28 cellular contexts compared by ENCODE assay signal in the genomic region with DNA sequence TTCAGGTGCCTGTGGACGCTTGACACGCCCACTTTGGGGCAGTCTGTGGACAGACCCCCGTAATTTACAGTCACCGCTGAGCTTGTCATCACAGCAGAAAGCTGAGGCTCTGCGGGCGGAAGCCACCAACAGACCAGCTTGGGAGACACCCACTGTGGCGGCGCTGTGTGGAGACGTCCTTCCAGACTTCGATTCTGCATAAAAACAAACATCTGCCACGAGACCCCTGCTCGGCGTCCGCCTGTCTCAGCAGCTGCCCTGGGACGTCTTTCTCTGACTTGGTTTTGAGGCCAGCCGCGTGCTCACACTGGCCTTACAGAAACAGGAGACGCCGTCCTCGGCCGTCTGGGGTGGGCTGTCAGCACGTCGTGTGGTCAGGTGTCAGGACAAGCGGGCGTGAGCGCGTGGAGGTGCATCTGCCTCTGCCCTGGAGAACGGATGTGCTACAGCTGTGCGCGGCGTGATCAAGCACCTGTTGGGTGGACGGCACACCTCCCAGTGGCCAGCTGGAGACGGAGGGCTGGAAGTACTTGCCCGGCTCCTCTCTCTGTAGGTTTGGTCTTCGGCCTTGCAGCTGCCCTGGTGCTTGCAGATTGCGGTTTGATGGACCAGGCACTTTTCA. TPM values are rescaled to one million over a fixed set of nuclear protein-coding genes. Genes with fewer than 3 reads are reported as not detected.
DNase-seq lines count a peak whose midpoint lies in the region; ATAC-seq and TF ChIP-seq lines count a peak whose summit lies in the region.
"Had no signal": no experiment of that assay in that cellular context is flagged by ENCODE, and none has a peak within 500 bp of the region (broad histone marks: within the 10 kb centered on the region; RNA-seq: fewer than 3 reads in every experiment).

No MANE protein-coding gene starts in this region.

- ATAC-seq in activated naive CD8-positive, alpha-beta T cell treated with anti-CD3 and anti-CD28 coated beads, Interleukin-2, amount 10 ng/mL, durations not matched to agents 7 days and 5 days (ENCODE audit: low read depth): no peak
- no peak for ATAC-seq in activated CD4-positive, CD25-positive, alpha-beta regulatory T cell treated with anti-CD3 and anti-CD28 coated beads, Interleukin-2, amount 50 U/mL, for 24 hours
- no peak for ATAC-seq in foreskin keratinocyte
- ATAC-seq: PC-3 had no signal

- H4K20me1 ChIP-seq in osteoblast (ENCODE audit: insufficient read depth, low read length): no peaks in the 10 kb centered on the region

- TF ChIP-seq CTCF in osteoblast (IDR thresholded peaks at IDR 0.05; ENCODE audit: extremely low read depth, low read depth, low read length): no peak
- TF ChIP-seq CTCF in vagina (IDR thresholded peaks at IDR 0.05): no peak
- no peak for TF ChIP-seq CTCF in nephron progenitor cell (IDR thresholded peaks at IDR 0.05)
- no peak for TF ChIP-seq CTCF in foreskin keratinocyte (conservative IDR thresholded peaks at IDR 0.05)

- H3K9me3 Mint-ChIP-seq in activated naive CD8-positive, alpha-beta T cell treated with anti-CD3 and anti-CD28 coated beads, Interleukin-2, amount 10 ng/mL, durations not matched to agents 7 days and 5 days: peaks cover 11% of the 10 kb centered on the region
- H3K9me3 Mint-ChIP-seq in activated naive CD8-positive, alpha-beta T cell treated with anti-CD3 and anti-CD28 coated beads for 36 hours: peaks cover 2% of the 10 kb centered on the region
- H3K9me3 Mint-ChIP-seq in nephron progenitor cell: no peaks in the 10 kb centered on the region

- H2AFZ ChIP-seq in osteoblast (ENCODE audit: low read length): no peak overlapping the region

- H3K4me3 ChIP-seq in osteoblast (ENCODE audit: insufficient read depth, low read length) (no peak overlapping the region), vagina (no peak overlapping the region)
- H3K4me3 ChIP-seq: SJSA1 had no signal

- POLR2A ChIA-PET in activated naive CD8-positive, alpha-beta T cell treated with anti-CD3 and anti-CD28 coated beads, Interleukin-2, amount 10 ng/mL, durations not matched to agents 7 days and 5 days (lab: Charles Lee): no interaction called here

- no peak overlapping the region for H3K4me3 Mint-ChIP-seq in activated naive CD8-positive, alpha-beta T cell treated with anti-CD3 and anti-CD28 coated beads, Interleukin-2, amount 10 ng/mL, durations not matched to agents 7 days and 5 days
- no peak overlapping the region for H3K4me3 Mint-ChIP-seq in activated naive CD8-positive, alpha-beta T cell treated with anti-CD3 and anti-CD28 coated beads for 36 hours
- no peak overlapping the region for H3K4me3 Mint-ChIP-seq in nephron progenitor cell
- H3K4me3 Mint-ChIP-seq: CD14-positive monocyte; CD8-positive, alpha-beta memory T cell had no signal

- H3K36me3 ChIP-seq in osteoblast (ENCODE audit: insufficient read depth, low read length) (peaks cover 31% of the 10 kb centered on the region), vagina (peaks cover 0 to 57% of the 10 kb centered on the region in 2 donors)

- H3K9me3 ChIP-seq in osteoblast (ENCODE audit: low read depth, low read length): no peaks in the 10 kb centered on the region
- no peaks in the 10 kb centered on the region for H3K9me3 ChIP-seq in vagina
- H3K9me3 ChIP-seq: BE2C, SJSA1 had no signal

- TF ChIP-seq POLR2A in vagina (IDR thresholded peaks at IDR 0.05): no peak

- peaks cover 55% of the 10 kb centered on the region for H3K36me3 Mint-ChIP-seq in activated naive CD8-positive, alpha-beta T cell treated with anti-CD3 and anti-CD28 coated beads, Interleukin-2, amount 10 ng/mL, durations not matched to agents 7 days and 5 days
- peaks cover 45% of the 10 kb centered on the region for H3K36me3 Mint-ChIP-seq in activated naive CD8-positive, alpha-beta T cell treated with anti-CD3 and anti-CD28 coated beads for 36 hours
- H3K36me3 Mint-ChIP-seq in nephron progenitor cell (ENCODE audit: low read depth): peaks cover 17% of the 10 kb centered on the region

- no peaks in the 10 kb centered on the region for H3K27me3 Mint-ChIP-seq in activated naive CD8-positive, alpha-beta T cell treated with anti-CD3 and anti-CD28 coated beads, Interleukin-2, amount 10 ng/mL, durations not matched to agents 7 days and 5 days
- H3K27me3 Mint-ChIP-seq in activated naive CD8-positive, alpha-beta T cell treated with anti-CD3 and anti-CD28 coated beads for 36 hours: no peaks in the 10 kb centered on the region
- no peaks in the 10 kb centered on the region for H3K27me3 Mint-ChIP-seq in nephron progenitor cell (ENCODE audit: low read depth, poor library complexity)
- H3K27me3 Mint-ChIP-seq: CD8-positive, alpha-beta memory T cell had no signal

- DNase-seq in activated naive CD8-positive, alpha-beta T cell treated with anti-CD3 and anti-CD28 coated beads, Interleukin-2, amount 10 ng/mL, durations not matched to agents 7 days and 5 days: peak; percentile 20
- DNase-seq in activated naive CD8-positive, alpha-beta T cell treated with anti-CD3 and anti-CD28 coated beads for 36 hours: no peak
- DNase-seq in islet precursor cell (peak; percentile 46), osteoblast (ENCODE audit: insufficient read length, low spot score, missing footprints) (peak; percentile 76), vagina (ENCODE audit: extremely low spot score in 2 of 2) (peak; percentile 43 to 60), nephron progenitor cell (no peak), foreskin keratinocyte (no peak)
- DNase-seq: 8988T; ACHN; BE2C; CD8-positive, alpha-beta memory T cell; DMS 273 treated with DMSO at 0.1 percent for 48 hours; DMS79; GF-D8; H7; KBM-7; MV-4-11; NCI-H1105 treated with DMSO at 0.1 percent for 48 hours; NCI-H2029; NCI-H446; NCI-H524 treated with DMSO at 0.1 percent for 48 hours; NCI-H774; PC-3 had no signal

- H3K27me3 ChIP-seq in osteoblast (ENCODE audit: insufficient read depth, low read length) (no peaks in the 10 kb centered on the region), vagina (no peaks in the 10 kb centered on the region), foreskin keratinocyte (no peaks in the 10 kb centered on the region)
- H3K27me3 ChIP-seq: BE2C, SJSA1 had no signal

- no peaks in the 10 kb centered on the region for H3K4me1 ChIP-seq in osteoblast (ENCODE audit: insufficient read depth, low read length)
- H3K4me1 ChIP-seq in vagina: no peaks in the 10 kb centered on the region
- H3K4me1 ChIP-seq in foreskin keratinocyte: no peaks in the 10 kb centered on the region
- H3K4me1 ChIP-seq: BE2C, SJSA1 had no signal

- H3K27ac Mint-ChIP-seq in activated naive CD8-positive, alpha-beta T cell treated with anti-CD3 and anti-CD28 coated beads, Interleukin-2, amount 10 ng/mL, durations not matched to agents 7 days and 5 days: no peak overlapping the region
- no peak overlapping the region for H3K27ac Mint-ChIP-seq in activated naive CD8-positive, alpha-beta T cell treated with anti-CD3 and anti-CD28 coated beads for 36 hours
- H3K27ac Mint-ChIP-seq in nephron progenitor cell: no peak overlapping the region
- H3K27ac Mint-ChIP-seq: CD14-positive monocyte; CD8-positive, alpha-beta memory T cell had no signal

- intact Hi-C loops in vagina (cut with DNase I): no loop called here

- no peaks in the 10 kb centered on the region for H3K79me2 ChIP-seq in osteoblast (ENCODE audit: insufficient read depth, low read length)

- H3K4me1 Mint-ChIP-seq in activated naive CD8-positive, alpha-beta T cell treated with anti-CD3 and anti-CD28 coated beads, Interleukin-2, amount 10 ng/mL, durations not matched to agents 7 days and 5 days: no peaks in the 10 kb centered on the region
- no peaks in the 10 kb centered on the region for H3K4me1 Mint-ChIP-seq in activated naive CD8-positive, alpha-beta T cell treated with anti-CD3 and anti-CD28 coated beads for 36 hours
- no peaks in the 10 kb centered on the region for H3K4me1 Mint-ChIP-seq in nephron progenitor cell
- H3K4me1 Mint-ChIP-seq: CD14-positive monocyte; CD8-positive, alpha-beta memory T cell had no signal

- H3K27ac ChIP-seq in osteoblast (ENCODE audit: low read depth, low read length) (no peak overlapping the region), vagina (no peak overlapping the region), foreskin keratinocyte (no peak overlapping the region)
- H3K27ac ChIP-seq: SJSA1 had no signal

- no peak overlapping the region for H3K4me2 ChIP-seq in osteoblast (ENCODE audit: insufficient read depth, low read length)

RNA-seq across cellular contexts. Expression of a gene that starts 37.5 kb away (rescaled TPM):
- 10 to 100 TPM; 71.6 to 80.4 TPM for total RNA-seq in activated naive CD8-positive, alpha-beta T cell treated with anti-CD3 and anti-CD28 coated beads, Interleukin-2, amount 10 ng/mL, durations not matched to agents 7 days and 5 days
- total RNA-seq in activated naive CD8-positive, alpha-beta T cell treated with anti-CD3 and anti-CD28 coated beads for 36 hours: 10 to 100 TPM; 40.1 to 45.1 TPM
- 47.4 and 50.3 TPM in 2 replicates for total RNA-seq in osteoblast
- 71.9 TPM for total RNA-seq in vagina
- 33.6 and 38.9 TPM in 2 replicates for total RNA-seq in foreskin keratinocyte
- 29.6 and 32.8 TPM in 2 replicates for polyA plus RNA-seq in foreskin keratinocyte

RNA-seq across cellular contexts. Expression of a gene that starts 37.5 kb away (rescaled TPM):
- total RNA-seq in activated naive CD8-positive, alpha-beta T cell treated with anti-CD3 and anti-CD28 coated beads, Interleukin-2, amount 10 ng/mL, durations not matched to agents 7 days and 5 days: 10 to 100 TPM; 46.4 to 49.7 TPM
- total RNA-seq in activated naive CD8-positive, alpha-beta T cell treated with anti-CD3 and anti-CD28 coated beads for 36 hours: 10 to 100 TPM; 33.4 to 38.3 TPM
- 12.1 and 17.4 TPM in 2 replicates for total RNA-seq in osteoblast
- total RNA-seq in vagina: 30.4 TPM
- total RNA-seq in foreskin keratinocyte: 15.7 and 20.6 TPM in 2 replicates
- 7.2 and 10.4 TPM in 2 replicates for polyA plus RNA-seq in foreskin keratinocyte

RNA-seq across cellular contexts. Expression of a gene that starts 39.6 kb away (rescaled TPM):
- total RNA-seq in activated naive CD8-positive, alpha-beta T cell treated with anti-CD3 and anti-CD28 coated beads, Interleukin-2, amount 10 ng/mL, durations not matched to agents 7 days and 5 days: not detected
- total RNA-seq in activated naive CD8-positive, alpha-beta T cell treated with anti-CD3 and anti-CD28 coated beads for 36 hours: not detected
- total RNA-seq in osteoblast (not detected in 2 replicates), vagina (0.25 TPM), foreskin keratinocyte (not detected in 2 replicates)
- not detected in 2 replicates for polyA plus RNA-seq in foreskin keratinocyte
- total RNA-seq: CD8-positive, alpha-beta memory T cell; LHCN-M2; MCF 10A; PC-3; SJSA1 had no signal
- polyA plus RNA-seq: CD14-positive monocyte; CD8-positive, alpha-beta memory T cell had no signal

Comparison
In these comparisons a context has a peak if more than half of its experiments do, and no peak if none do; other contexts are left out.
1. DNase-seq: peak in activated naive CD8-positive, alpha-beta T cell treated with anti-CD3 and anti-CD28 coated beads, Interleukin-2, amount 10 ng/mL, durations not matched to agents 7 days and 5 days (single experiment), islet precursor cell (single experiment), osteoblast (single experiment) and vagina (2 of 2); none in activated naive CD8-positive, alpha-beta T cell treated with anti-CD3 and anti-CD28 coated beads for 36 hours (single experiment), nephron progenitor cell (single experiment) and foreskin keratinocyte (0 of 2).